Comparison of ENCODE assay signal across 8 cellular contexts in genomic region chr13:30607908-30608307, GRCh38. TPM values are rescaled to one million over a fixed set of nuclear protein-coding genes. Genes with fewer than 3 reads are reported as not detected.
A peak's percentile ranks its signal among the peaks of the same experiment; 100 is the strongest.
DNase-seq lines count a peak whose midpoint lies in the region; ATAC-seq, FAIRE-seq and TF ChIP-seq lines count a peak whose summit lies in the region.

No MANE protein-coding gene starts in this region.

- H3K4me3 ChIP-seq in endodermal cell (ENCODE audit: low read length) = no peak overlapping the region

- no peak overlapping the region for H3K9ac ChIP-seq in endodermal cell (ENCODE audit: extremely low read depth, low read length, poor library complexity, severe bottlenecking)

- ATAC-seq in GM21825 (IDR thresholded peaks at IDR 0.05; ENCODE audit: unreplicated experiment) = peak; percentile 93
- peak; percentile 99 to 100 for ATAC-seq in activated T-cell treated with anti-CD3 and anti-CD28 coated beads, Interleukin-2, amount 50 U/mL, for 72 hours (replicated peaks in 1 of 2)

- peaks cover 22% of the 10 kb centered on the region for H3K4me1 Mint-ChIP-seq in activated T-cell treated with anti-CD3 and anti-CD28 coated beads, Interleukin-2, amount 50 U/mL, for 72 hours (ENCODE audit: low read depth)
- peaks cover 11% of the 10 kb centered on the region for H3K4me1 Mint-ChIP-seq in endodermal cell

- no peak overlapping the region for H3K27ac ChIP-seq in endodermal cell (ENCODE audit: low read depth, low read length)

- WGBS in endodermal cell (ENCODE audit: insufficient coverage in 1 of 2, insufficient read length in 1 of 2), 2 experiments = 91 to 100% methylated on average over 2 to 4 of the region's 4 CpGs

- no peaks in the 10 kb centered on the region for H3K27me3 Mint-ChIP-seq in activated T-cell treated with anti-CD3 and anti-CD28 coated beads, Interleukin-2, amount 50 U/mL, for 72 hours (ENCODE audit: low read depth)
- no peaks in the 10 kb centered on the region for H3K27me3 Mint-ChIP-seq in endodermal cell (ENCODE audit: insufficient read depth)

- FAIRE-seq in GM12891 (lab: Jason Lieb, UNC) = peak; percentile 99

- peak; percentile 57 for DNase-seq in GM12891 (ENCODE audit: insufficient read length, low spot score)
- DNase-seq in NCI-H187 treated with DMSO at 0.1 percent for 48 hours (lab: John Stamatoyannopoulos, UW) = peak; percentile 72
- peak; percentile 71 to 73 for DNase-seq in activated T-cell treated with anti-CD3 and anti-CD28 coated beads, Interleukin-2, amount 50 U/mL, for 72 hours
- peak in 2 of 3 donors; percentile 27 to 31 for DNase-seq in stimulated activated CD4-positive, alpha-beta T cell treated with anti-CD3 and anti-CD28 coated beads, TNF-alpha, amount 100 ng/mL, for 1 hour (ENCODE audit: low read depth in 3 of 3, low spot score in 1 of 3)
- no peak for DNase-seq in endodermal cell
- DNase-seq in ecto neural progenitor cell (ENCODE audit: low spot score) = no peak
- DNase-seq in Kasumi-1 (lab: John Stamatoyannopoulos, UW) = no peak

- no peak overlapping the region for H3K27ac Mint-ChIP-seq in activated T-cell treated with anti-CD3 and anti-CD28 coated beads, Interleukin-2, amount 50 U/mL, for 72 hours
- H3K27ac Mint-ChIP-seq in endodermal cell = no peak overlapping the region

- H3K9me3 ChIP-seq in endodermal cell (ENCODE audit: control insufficient read depth, low read length) = no peaks in the 10 kb centered on the region

- H3K9me3 Mint-ChIP-seq in activated T-cell treated with anti-CD3 and anti-CD28 coated beads, Interleukin-2, amount 50 U/mL, for 72 hours = no peaks in the 10 kb centered on the region
- no peaks in the 10 kb centered on the region for H3K9me3 Mint-ChIP-seq in endodermal cell

- no peaks in the 10 kb centered on the region for H3K4me1 ChIP-seq in endodermal cell (ENCODE audit: control insufficient read depth, insufficient read depth, low read length)

- no peaks in the 10 kb centered on the region for H3K27me3 ChIP-seq in endodermal cell (ENCODE audit: control insufficient read depth, insufficient read depth, low read length, poor library complexity, severe bottlenecking)

- H3K36me3 ChIP-seq in endodermal cell (ENCODE audit: control insufficient read depth, insufficient read depth, low read length) = no peaks in the 10 kb centered on the region

- no peaks in the 10 kb centered on the region for H3K36me3 Mint-ChIP-seq in activated T-cell treated with anti-CD3 and anti-CD28 coated beads, Interleukin-2, amount 50 U/mL, for 72 hours (ENCODE audit: insufficient read depth in 2 of 2)
- no peaks in the 10 kb centered on the region for H3K36me3 Mint-ChIP-seq in endodermal cell (ENCODE audit: low read depth)

- TF ChIP-seq POLR2A in GM12891 (IDR thresholded peaks at IDR 0.05; ENCODE audit: low read depth, low read length) = no peak

- no peak overlapping the region for H3K4me3 Mint-ChIP-seq in activated T-cell treated with anti-CD3 and anti-CD28 coated beads, Interleukin-2, amount 50 U/mL, for 72 hours
- no peak overlapping the region for H3K4me3 Mint-ChIP-seq in endodermal cell

- TF ChIP-seq CTCF in endodermal cell (conservative IDR thresholded peaks at IDR 0.05) = no peak

TF ChIP-seq in GM12891, 5 proteins besides CTCF, POLR2A, EP300 and RAD21:
- TF ChIP-seq TAF1 (IDR thresholded peaks at IDR 0.05; ENCODE audit: low read depth, low read length) (no peak), SPI1 (IDR thresholded peaks at IDR 0.05; ENCODE audit: low read depth, low read length) (no peak), PAX5 (IDR thresholded peaks at IDR 0.05; ENCODE audit: insufficient read depth, low read length, severe bottlenecking) (no peak), POU2F2 (IDR thresholded peaks at IDR 0.05; ENCODE audit: low read depth, low read length) (0 out of 2 replicates have a peak, but pooled peaks have one; percentile 53), POLR2AphosphoS5 (IDR thresholded peaks at IDR 0.05; ENCODE audit: low read depth, low read length) (no peak)

RNA-seq across cellular contexts. Expression of gene USPL1, which starts 9.8 kb away (rescaled TPM):
- 5.7 TPM for polyA plus RNA-seq in GM12891 (2012; ENCODE audit: low read depth, missing spikeins)
- total RNA-seq in activated T-cell treated with anti-CD3 and anti-CD28 coated beads, Interleukin-2, amount 50 U/mL, for 72 hours = 10 to 100 TPM; 17.8 to 18.2 TPM
- 10 to 100 TPM; 17.9 to 19.3 TPM for total RNA-seq in endodermal cell
- 22.4 TPM for polyA plus RNA-seq in endodermal cell (2013, experiment 1 of 2)
- polyA plus RNA-seq in endodermal cell (2013, experiment 2 of 2) = 21.4 TPM

Comparison
In these comparisons a context has a peak if more than half of its experiments do, and no peak if none do; other contexts are left out.
1. DNase-seq: peak in GM12891 (single experiment), NCI-H187 treated with DMSO at 0.1 percent for 48 hours (single experiment), activated T-cell treated with anti-CD3 and anti-CD28 coated beads, Interleukin-2, amount 50 U/mL, for 72 hours (2 of 2) and stimulated activated CD4-positive, alpha-beta T cell treated with anti-CD3 and anti-CD28 coated beads, TNF-alpha, amount 100 ng/mL, for 1 hour (2 of 3); none in endodermal cell (single experiment), ecto neural progenitor cell (single experiment) and Kasumi-1 (0 of 2).